Comparison of ENCODE assay signal across 19 cellular contexts in the genomic region with DNA sequence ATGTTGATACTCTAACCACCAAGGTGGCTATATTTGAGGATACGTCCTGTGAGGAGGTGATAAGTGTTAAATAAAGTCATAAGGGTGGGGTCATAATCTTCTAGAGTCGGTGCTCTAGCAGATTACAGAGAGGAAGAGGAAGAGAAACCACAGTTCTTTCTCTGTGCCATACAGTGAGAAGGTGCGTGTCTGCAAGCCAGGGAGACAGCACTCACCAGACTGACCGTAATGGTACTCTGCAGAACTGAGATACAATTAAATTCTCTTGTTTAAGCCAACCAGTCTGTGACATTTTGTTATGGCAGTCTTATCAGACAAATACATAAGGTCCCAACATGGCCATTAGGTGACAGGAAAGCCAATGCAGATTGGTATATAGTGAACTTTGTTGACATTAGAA.
"Had no signal": no experiment of that assay in that cellular context is flagged by ENCODE, and none has a peak within 500 bp of the region (broad histone marks: within the 10 kb centered on the region; RNA-seq: fewer than 3 reads in every experiment).

No MANE protein-coding gene starts in this region.

- DNase-seq: effector CD8-positive, alpha-beta T cell; endodermal cell; foreskin fibroblast; gastrocnemius medialis; head of caudate nucleus; natural killer cell; occipital lobe; ovary; posterior cingulate gyrus; psoas muscle; retina; right lobe of liver; small intestine; stimulated activated CD4-positive, alpha-beta T cell treated with anti-CD3 and anti-CD28 coated beads, Interleukin-15, amount 100 ng/mL, for 24 hours; stimulated activated CD4-positive, alpha-beta T cell treated with anti-CD3 and anti-CD28 coated beads, Interleukin-2, amount 100 ng/mL, for 48 hours; stimulated activated naive B cell treated with anti-CD40 and anti-IgM and Interleukin-4, amounts not matched to agents 10 μg/mL and 1 μg/mL and 100 μg/mL, for 72 hours; upper lobe of left lung had no signal

- ATAC-seq: esophagus mucosa; gastrocnemius medialis; left lobe of liver; natural killer cell; psoas muscle; right lobe of liver; stimulated activated naive B cell treated with anti-CD40 and anti-IgM and Interleukin-4, amounts not matched to agents 10 μg/mL and 1 μg/mL and 100 μg/mL, for 72 hours had no signal
